In genomic region chr2:188503975-188504374, GRCh38 we compare ENCODE assay signal across 26 cellular contexts.
"Had no signal": no experiment of that assay in that cellular context is flagged by ENCODE, and none has a peak within 500 bp of the region (broad histone marks: within the 10 kb centered on the region; RNA-seq: fewer than 3 reads in every experiment).

No MANE protein-coding gene starts in this region.

- H3K9me3 ChIP-seq: colonic mucosa, esophagus squamous epithelium, gastrocnemius medialis, heart right ventricle, left lung, lower lobe of right lung, mucosa of descending colon had no signal

- H3K27ac ChIP-seq: colonic mucosa, epithelial cell of prostate, esophagus squamous epithelium, gastrocnemius medialis, heart right ventricle, left lung, lower lobe of right lung had no signal

- DNase-seq: colonic mucosa; cortex of kidney; effector CD8-positive, alpha-beta T cell; effector memory CD8-positive, alpha-beta T cell; endodermal cell; erythroblast; esophagus squamous epithelium; foreskin fibroblast; foreskin melanocyte; gastrocnemius medialis; glutamatergic neuron; head of caudate nucleus; heart right ventricle; hippocampal formation; left cardiac atrium; left lung; left ventricle myocardium superior; lower lobe of right lung; mesenchymal stem cell; mucosa of descending colon; naive B cell had no signal

- H3K36me3 ChIP-seq: colonic mucosa, esophagus squamous epithelium, gastrocnemius medialis, heart right ventricle, left lung, lower lobe of right lung had no signal

- ATAC-seq: effector memory CD8-positive, alpha-beta T cell; esophagus mucosa; gastrocnemius medialis; heart right ventricle; left cardiac atrium; left lung; left ventricle myocardium superior; lower lobe of right lung; mucosa of descending colon had no signal

- FAIRE-seq: endometrium, islet of Langerhans, keratinocyte had no signal

- H3K27me3 ChIP-seq: colonic mucosa, esophagus squamous epithelium, gastrocnemius medialis, heart right ventricle, left lung had no signal

- H3K4me3 ChIP-seq: colonic mucosa, esophagus squamous epithelium, gastrocnemius medialis, heart right ventricle, left lung, lower lobe of right lung, mucosa of descending colon had no signal
